16 cellular contexts compared by ENCODE assay signal in genomic region chr13:75826391-75826790, GRCh38.
DNase-seq lines count a peak whose midpoint lies in the region; ATAC-seq and TF ChIP-seq lines count a peak whose summit lies in the region.
"Had no signal": no experiment of that assay in that cellular context is flagged by ENCODE, and none has a peak within 500 bp of the region (broad histone marks: within the 10 kb centered on the region; RNA-seq: fewer than 3 reads in every experiment).

No MANE protein-coding gene starts in this region.

- H3K4me3 ChIP-seq in lower lobe of right lung (no peak overlapping the region), upper lobe of right lung (no peak overlapping the region), ascending aorta (no peak overlapping the region)
- H3K4me3 ChIP-seq: A549, GM23338 had no signal

- intact Hi-C loops in Right ventricle myocardium inferior (cut with DNase I) (no loop called here), left cardiac atrium (cut with DNase I) (no loop called here), lower lobe of right lung (cut with DNase I) (no loop called here), upper lobe of right lung (cut with DNase I) (no loop called here), ascending aorta (cut with DNase I) (no loop called here)

- no peak for DNase-seq in Right ventricle myocardium inferior (ENCODE audit: missing footprints)
- no peak for DNase-seq in left cardiac atrium
- DNase-seq in HFFc6 = no peak
- DNase-seq in lower lobe of right lung = no peak
- DNase-seq in upper lobe of right lung = no peak
- no peak for DNase-seq in ascending aorta (ENCODE audit: low spot score in 2 of 2)
- no peak for DNase-seq in omental fat pad (ENCODE audit: low spot score)
- DNase-seq: AML-193; Caco-2; CD4-positive, alpha-beta T cell; HCEC 1CT had no signal

- peaks cover 61% of the 10 kb centered on the region for H3K4me1 Mint-ChIP-seq in HFFc6 (ENCODE audit: low read depth)

- peak overlapping the region; percentile 72 for H3K27ac Mint-ChIP-seq in HFFc6
- H3K27ac Mint-ChIP-seq: CD4-positive, alpha-beta T cell; GM23338 had no signal

- ATAC-seq in Right ventricle myocardium inferior (peak; percentile 10), left cardiac atrium (no peak), lower lobe of right lung (peak; percentile 4 to 12), upper lobe of right lung (peak; percentile 10), omental fat pad (ENCODE audit: low FRiP score) (no peak)
- ATAC-seq: A549, GM23338 had no signal

- peak overlapping the region; percentile 60; the same call in 1 of the 2 replicates for H3K4me3 Mint-ChIP-seq in HFFc6
- H3K4me3 Mint-ChIP-seq: CD4-positive, alpha-beta T cell; GM23338 had no signal

- H3K4me1 ChIP-seq in lower lobe of right lung = no peaks in the 10 kb centered on the region
- H3K4me1 ChIP-seq in upper lobe of right lung = no peaks in the 10 kb centered on the region
- no peaks in the 10 kb centered on the region for H3K4me1 ChIP-seq in ascending aorta
- H3K4me1 ChIP-seq: A549 had no signal

- no peaks in the 10 kb centered on the region for H3K27me3 ChIP-seq in lower lobe of right lung (ENCODE audit: low read depth)
- H3K27me3 ChIP-seq in upper lobe of right lung = no peaks in the 10 kb centered on the region
- no peaks in the 10 kb centered on the region for H3K27me3 ChIP-seq in ascending aorta

- peaks cover 78% of the 10 kb centered on the region for H3K36me3 Mint-ChIP-seq in HFFc6 (ENCODE audit: low read depth)

- H3K9me3 Mint-ChIP-seq in HFFc6 = peaks cover 31% of the 10 kb centered on the region
- H3K9me3 Mint-ChIP-seq: CD4-positive, alpha-beta T cell had no signal

- H3K9me3 ChIP-seq in lower lobe of right lung = no peaks in the 10 kb centered on the region
- no peaks in the 10 kb centered on the region for H3K9me3 ChIP-seq in upper lobe of right lung
- H3K9me3 ChIP-seq in ascending aorta = no peaks in the 10 kb centered on the region
- H3K9me3 ChIP-seq: Caco-2 had no signal

- H3K27ac ChIP-seq in lower lobe of right lung = no peak overlapping the region
- no peak overlapping the region for H3K27ac ChIP-seq in upper lobe of right lung
- H3K27ac ChIP-seq in ascending aorta = no peak overlapping the region
- H3K27ac ChIP-seq: 22Rv1, A549, C4-2B, HL-60 had no signal

- H3K36me3 ChIP-seq in lower lobe of right lung (peaks cover 44% of the 10 kb centered on the region), upper lobe of right lung (peaks cover 26% of the 10 kb centered on the region), ascending aorta (peaks cover 0 to 23% of the 10 kb centered on the region in 2 donors)

- H3K27me3 Mint-ChIP-seq in HFFc6 (ENCODE audit: insufficient read depth) = peaks cover 70% of the 10 kb centered on the region
- H3K27me3 Mint-ChIP-seq: CD4-positive, alpha-beta T cell had no signal

- TF ChIP-seq CTCF in HFFc6 (IDR thresholded peaks at IDR 0.05) = no peak
- TF ChIP-seq CTCF in lower lobe of right lung (IDR thresholded peaks at IDR 0.05) = no peak
- TF ChIP-seq CTCF in upper lobe of right lung (IDR thresholded peaks at IDR 0.05) = no peak
- TF ChIP-seq CTCF in ascending aorta (IDR thresholded peaks at IDR 0.05) = no peak
- no peak for TF ChIP-seq CTCF in omental fat pad (IDR thresholded peaks at IDR 0.05)

Comparison
In these comparisons a context has a peak if more than half of its experiments do, and no peak if none do; other contexts are left out.
1. ATAC-seq: peak in Right ventricle myocardium inferior (single experiment), lower lobe of right lung (2 of 2) and upper lobe of right lung (single experiment); none in left cardiac atrium (0 of 2) and omental fat pad (single experiment).